In genomic region chr1:223233410-223234163, GRCh38 we compare ENCODE assay signal across 9 cellular contexts.
A peak's percentile ranks its signal among the peaks of the same experiment; 100 is the strongest.
DNase-seq lines count a peak whose midpoint lies in the region; TF ChIP-seq lines count a peak whose summit lies in the region.
"Had no signal": no experiment of that assay in that cellular context is flagged by ENCODE, and none has a peak within 500 bp of the region (broad histone marks: within the 10 kb centered on the region; RNA-seq: fewer than 3 reads in every experiment).

No MANE protein-coding gene starts in this region.

- H3K27ac ChIP-seq in effector memory CD4-positive, alpha-beta T cell (ENCODE audit: insufficient read depth, low read length, poor library complexity, severe bottlenecking) = peak overlapping the region; percentile 44
- H3K27ac ChIP-seq in SJCRH30 = no peak overlapping the region
- H3K27ac ChIP-seq: SK-N-MC had no signal

- no peak overlapping the region for H3K4me3 Mint-ChIP-seq in Caco-2 (ENCODE audit: unreplicated experiment)
- H3K4me3 Mint-ChIP-seq in CD14-positive monocyte = no peak overlapping the region

- H3K4me1 ChIP-seq in Caco-2 = peaks cover 15% of the 10 kb centered on the region
- peaks cover 29% of the 10 kb centered on the region for H3K4me1 ChIP-seq in effector memory CD4-positive, alpha-beta T cell (ENCODE audit: control insufficient read depth, insufficient read depth, low read length, poor library complexity, severe bottlenecking)
- peaks cover 4% of the 10 kb centered on the region for H3K4me1 ChIP-seq in SJCRH30

- BruUV-seq in Caco-2 (replicated peaks; lab: Mats Ljungman, UMichigan) = no TSS peak

- intact Hi-C loops in Caco-2 (cut with micrococcal nuclease; ENCODE audit: unreplicated experiment) = no loop called here
- intact Hi-C loops in CD14-positive monocyte (cut with micrococcal nuclease) = no loop called here

- POLR2A ChIA-PET in Caco-2 (lab: Charles Lee) = no interaction called here

- CTCF ChIA-PET in Caco-2 (lab: Charles Lee) = no interaction called here

- no peaks in the 10 kb centered on the region for H3K27me3 ChIP-seq in Caco-2 (replicated peaks; ENCODE audit: control insufficient read depth, insufficient read depth, low read length)
- H3K27me3 ChIP-seq in effector memory CD4-positive, alpha-beta T cell (replicated peaks; ENCODE audit: control insufficient read depth, insufficient read depth, low read length, poor library complexity, severe bottlenecking) = no peaks in the 10 kb centered on the region
- H3K27me3 ChIP-seq in SJCRH30 = no peaks in the 10 kb centered on the region

- H3K4me1 Mint-ChIP-seq in Caco-2 (ENCODE audit: low read depth, unreplicated experiment) (peaks cover 20% of the 10 kb centered on the region), CD14-positive monocyte (no peaks in the 10 kb centered on the region)

- H3K9me3 ChIP-seq in Caco-2 (peaks cover 17% of the 10 kb centered on the region; the same call in 1 of the 2 replicates), SJCRH30 (replicated peaks) (no peaks in the 10 kb centered on the region)
- H3K9me3 ChIP-seq in effector memory CD4-positive, alpha-beta T cell (ENCODE audit: control insufficient read depth, low read length) = no peaks in the 10 kb centered on the region

- TF ChIP-seq CTCF in Caco-2 (IDR thresholded peaks at IDR 0.05; ENCODE audit: insufficient read depth in 1 of 2, low read depth in 1 of 2, low read length in 1 of 2, severe bottlenecking in 1 of 2, unreplicated experiment in 1 of 2) (no peak), CD14-positive monocyte (IDR thresholded peaks at IDR 0.05) (no peak)

- H3K4me3 ChIP-seq in Caco-2 (ENCODE audit: low read depth, low read length) = no peak overlapping the region
- H3K4me3 ChIP-seq in effector memory CD4-positive, alpha-beta T cell (ENCODE audit: insufficient read depth, low read depth, low read length, poor library complexity, severe bottlenecking) = no peak overlapping the region
- no peak overlapping the region for H3K4me3 ChIP-seq in SJCRH30
- H3K4me3 ChIP-seq: SK-N-MC had no signal

- H3K27me3 Mint-ChIP-seq in Caco-2 (ENCODE audit: insufficient read depth, unreplicated experiment) (no peaks in the 10 kb centered on the region), CD14-positive monocyte (ENCODE audit: low read depth in 3 of 3) (peaks cover 2 to 10% (median 4%) of the 10 kb centered on the region in 3 donors)

- DNase-seq in Caco-2 (peak in 1 of 2 experiments; percentile 12), RKO (ENCODE audit: low spot score) (peak; percentile 72), occipital lobe (lab: John Stamatoyannopoulos, UW) (peak; percentile 54), SJCRH30 (no peak), CD14-positive monocyte (ENCODE audit: low spot score) (no peak), NOMO-1 (lab: John Stamatoyannopoulos, UW; ENCODE audit: unreplicated experiment in 2 of 2) (no peak), NCI-H1105 (lab: John Stamatoyannopoulos, UW) (no peak)
- DNase-seq in effector memory CD4-positive, alpha-beta T cell = no peak

- H3K9me3 Mint-ChIP-seq in Caco-2 (ENCODE audit: unreplicated experiment) (peaks cover 24% of the 10 kb centered on the region), CD14-positive monocyte (peaks cover 0 to 9% (median 3%) of the 10 kb centered on the region in 7 donors)

- H3K36me3 Mint-ChIP-seq in Caco-2 (ENCODE audit: insufficient read depth, unreplicated experiment) (no peaks in the 10 kb centered on the region), CD14-positive monocyte (no peaks in the 10 kb centered on the region)

- H3K27ac Mint-ChIP-seq in Caco-2 (ENCODE audit: unreplicated experiment) (peak overlapping the region; percentile 49), CD14-positive monocyte (no peak overlapping the region)

- H3K36me3 ChIP-seq in Caco-2 (ENCODE audit: control insufficient read depth, insufficient read depth, low read length) (no peaks in the 10 kb centered on the region), SJCRH30 (no peaks in the 10 kb centered on the region)
- no peaks in the 10 kb centered on the region for H3K36me3 ChIP-seq in effector memory CD4-positive, alpha-beta T cell (ENCODE audit: control insufficient read depth, insufficient read depth, low read length)

Comparison
In these comparisons a context has a peak if more than half of its experiments do, and no peak if none do; other contexts are left out.
1. DNase-seq: peak in RKO (single experiment) and occipital lobe (single experiment); none in effector memory CD4-positive, alpha-beta T cell (0 of 3), SJCRH30 (0 of 2), CD14-positive monocyte (single experiment), NOMO-1 (0 of 2) and NCI-H1105 (single experiment).